Comparison of ENCODE assay signal across 25 cellular contexts in the genomic region with DNA sequence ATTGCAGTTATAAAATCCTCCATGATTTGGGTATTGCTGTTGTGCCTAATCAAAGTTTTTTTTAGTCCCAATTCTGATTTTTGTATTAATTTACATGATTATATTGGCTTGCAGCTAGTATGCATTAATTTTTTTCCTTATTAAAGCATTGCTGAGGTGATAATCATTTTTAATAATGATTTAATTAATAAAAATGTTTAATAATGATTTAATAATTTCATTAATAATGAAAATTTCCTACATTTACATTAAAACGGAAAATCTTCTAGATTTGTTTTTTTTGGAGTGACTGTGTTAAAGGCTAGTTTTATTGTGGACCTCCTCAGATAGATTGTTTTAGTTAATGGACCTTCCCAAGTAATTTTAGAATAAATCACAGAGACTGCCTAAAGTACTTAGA.
DNase-seq lines count a peak whose midpoint lies in the region; ATAC-seq, FAIRE-seq and TF ChIP-seq lines count a peak whose summit lies in the region.
"Had no signal": no experiment of that assay in that cellular context is flagged by ENCODE, and none has a peak within 500 bp of the region (broad histone marks: within the 10 kb centered on the region; RNA-seq: fewer than 3 reads in every experiment).

No MANE protein-coding gene starts in this region.

- H2AFZ ChIP-seq in K562 (ENCODE audit: low read depth, low read length): no peak overlapping the region

- intact Hi-C loops in K562 (cut with micrococcal nuclease): no loop called here
- intact Hi-C loops in kidney (cut with DNase I): no loop called here

- in situ Hi-C loops in K562 (cut with MboI): no loop called here

- H3K27ac ChIP-seq in K562 (ENCODE audit: extremely low read depth, low read depth, low read length) (no peak overlapping the region), kidney (ENCODE audit: low read depth in 2 of 2, low read length in 2 of 2) (no peak overlapping the region)
- H3K27ac ChIP-seq: 22Rv1, BLaER1 had no signal

- H3K27me3 ChIP-seq in K562 (ENCODE audit: control insufficient read depth in 2 of 2, insufficient read depth in 2 of 2, low read length in 2 of 2): no peaks in the 10 kb centered on the region
- H3K27me3 ChIP-seq: BE2C, BLaER1 had no signal

- H3K4me3 ChIP-seq in K562 (no peak overlapping the region), kidney (ENCODE audit: low read length in 2 of 2) (no peak overlapping the region)
- H3K4me3 ChIP-seq: BLaER1, GM12878 had no signal

- DNase-seq in K562 (ENCODE audit: extremely low read depth in 1 of 4, low spot score in 3 of 4) (no peak), kidney (no peak)
- DNase-seq: ACHN; BE2C; C1 segment of cervical spinal cord; CD4-positive, alpha-beta memory T cell; CD4-positive, CD25-positive, alpha-beta regulatory T cell; CD8-positive, alpha-beta memory T cell; COR-L47; DMS 273 treated with DMSO at 0.1 percent for 48 hours; DMS153; DMS53; DMS79; DND-41; EL; GDM1 had no signal

- BruUV-seq in K562 (replicated peaks; lab: Mats Ljungman, UMichigan): no TSS peak

- POLR2A ChIA-PET in K562 (lab: Yijun Ruan, JAX): no interaction called here

- ATAC-seq in K562 (no peak), GM19035 (IDR thresholded peaks at IDR 0.05; ENCODE audit: unreplicated experiment) (no peak), HG03469 (IDR thresholded peaks at IDR 0.05; ENCODE audit: unreplicated experiment) (no peak)
- ATAC-seq: GM12878 had no signal

- H3K9ac ChIP-seq in K562 (ENCODE audit: insufficient read depth in 1 of 2, low read depth in 2 of 2, low read length in 2 of 2): no peak overlapping the region
- no peak overlapping the region for H3K9ac ChIP-seq in kidney (ENCODE audit: low read length in 2 of 2)
- H3K9ac ChIP-seq: BLaER1 had no signal

- WGBS in K562 (ENCODE audit: insufficient coverage, low coverage, missing lambda C conversion rate): 25% methylated on average over 1 of the region's 1 CpG

- H3K9me1 ChIP-seq in K562 (ENCODE audit: control insufficient read depth, insufficient read depth, low read length): no peaks in the 10 kb centered on the region

- no peak for TF ChIP-seq RAD21 in K562 (CRISPR knock-in tag; conservative IDR thresholded peaks at IDR 0.05 in 1 of 2, IDR thresholded peaks at IDR 0.05 in 1 of 2)

- TF ChIP-seq EP300 in K562 (IDR thresholded peaks at IDR 0.05; ENCODE audit: low read length): no peak

- H3K36me3 ChIP-seq in K562 (ENCODE audit: control insufficient read depth, insufficient read depth, low read length) (no peaks in the 10 kb centered on the region), kidney (ENCODE audit: control insufficient read depth in 1 of 2, insufficient read depth in 2 of 2, low read length in 2 of 2) (no peaks in the 10 kb centered on the region)
- H3K36me3 ChIP-seq: BE2C, BLaER1 had no signal

- CTCF ChIA-PET in K562 (lab: Yijun Ruan, JAX; ENCODE audit: low intra/inter-chr PET ratio): no interaction called here

- no peak for TF ChIP-seq POLR2A in K562 (conservative IDR thresholded peaks at IDR 0.05)

- no peak for TF ChIP-seq CTCF in K562 (IDR thresholded peaks at IDR 0.05 in 2 of 3, conservative IDR thresholded peaks at IDR 0.05 in 1 of 3; ENCODE audit: insufficient read depth in 2 of 3, low read depth in 1 of 3, low read length in 3 of 3)
- TF ChIP-seq CTCF in kidney (IDR thresholded peaks at IDR 0.05; ENCODE audit: borderline replicate concordance, extremely low read depth, insufficient read depth): no peak

- H3K4me1 ChIP-seq in K562 (replicated peaks in 1 of 2; ENCODE audit: control insufficient read depth in 2 of 2, insufficient read depth in 2 of 2, low read length in 2 of 2): no peaks in the 10 kb centered on the region
- no peaks in the 10 kb centered on the region for H3K4me1 ChIP-seq in kidney (ENCODE audit: control insufficient read depth in 1 of 2, insufficient read depth in 1 of 2, low read depth in 1 of 2, low read length in 2 of 2)
- H3K4me1 ChIP-seq: BE2C, BLaER1 had no signal

- H3K9me3 ChIP-seq in K562 (replicated peaks; ENCODE audit: control insufficient read depth, insufficient read depth, low read depth, low read length) (no peaks in the 10 kb centered on the region), kidney (ENCODE audit: control insufficient read depth in 1 of 2, low read length in 2 of 2) (peaks cover 6 to 8% of the 10 kb centered on the region in 2 donors)
- H3K9me3 ChIP-seq: BE2C had no signal

- FAIRE-seq in A204.1 (lab: Jason Lieb, UNC): peak; percentile 32
- no peak for FAIRE-seq in K562 (lab: Jason Lieb, UNC)
- FAIRE-seq in kidney (lab: Jason Lieb, UNC): peak; percentile 27
- FAIRE-seq: GM12878, GM12892, GM18507, GM19239 had no signal

- H3K4me2 ChIP-seq in K562 (ENCODE audit: insufficient read depth, low read length): no peak overlapping the region
- H3K4me2 ChIP-seq: BLaER1 had no signal

- no peaks in the 10 kb centered on the region for H3K79me2 ChIP-seq in K562 (ENCODE audit: control insufficient read depth, insufficient read depth, low read length)

- no peaks in the 10 kb centered on the region for H4K20me1 ChIP-seq in K562 (replicated peaks; ENCODE audit: control insufficient read depth, insufficient read depth, low read length)
- H4K20me1 ChIP-seq: BLaER1 had no signal

TF ChIP-seq in K562, 482 proteins besides CTCF, POLR2A, EP300 and RAD21:
- TF ChIP-seq SRSF7 (optimal IDR thresholded peaks at IDR 0.05; ENCODE audit: low read depth, low read length) (no peak), DACH1 (IDR thresholded peaks at IDR 0.05; ENCODE audit: partially characterized antibody) (peak; percentile 59)
